ENCODE assay signal across 9 cellular contexts in genomic region chr15:99169769-99170311, GRCh38.
A peak's percentile ranks its signal among the peaks of the same experiment; 100 is the strongest.
DNase-seq lines count a peak whose midpoint lies in the region; ATAC-seq and TF ChIP-seq lines count a peak whose summit lies in the region.
"Had no signal": no experiment of that assay in that cellular context is flagged by ENCODE, and none has a peak within 500 bp of the region (broad histone marks: within the 10 kb centered on the region; RNA-seq: fewer than 3 reads in every experiment).

No MANE protein-coding gene starts in this region.

- intact Hi-C loops in heart right ventricle (cut with DNase I) (loop anchor here in 6 of 10 donors (1.0 to 10.0 kb wide), 7 partner anchors 22 to 63 kb away; partner anchors contain the start of gene SYNM (in 1 of the 6)), psoas muscle (cut with DNase I) (loop anchor here (5.0 kb wide), 4 partner anchors 33 to 68 kb away; no protein-coding TSS in a partner anchor)

- TF ChIP-seq CTCF in astrocyte of the cerebellum (IDR thresholded peaks at IDR 0.05; ENCODE audit: low read depth, low read length, missing control alignments), result no peak
- no peak for TF ChIP-seq CTCF in heart right ventricle (IDR thresholded peaks at IDR 0.05)
- no peak for TF ChIP-seq CTCF in psoas muscle (IDR thresholded peaks at IDR 0.05)

- H3K27me3 ChIP-seq in heart right ventricle, result no peaks in the 10 kb centered on the region
- H3K27me3 ChIP-seq in psoas muscle (ENCODE audit: insufficient read depth in 3 of 3, low read length in 2 of 3), result no peaks in the 10 kb centered on the region

- H3K27ac ChIP-seq in heart right ventricle (peak overlapping the region; percentile 41 to 85 (median 80)), psoas muscle (peak overlapping the region; percentile 94)

- H3K36me3 ChIP-seq in heart right ventricle (peaks cover 0 to 77% (median 0%) of the 10 kb centered on the region in 9 donors), psoas muscle (ENCODE audit: insufficient read depth in 1 of 2, low read depth in 1 of 2) (peaks cover 0 to 3% of the 10 kb centered on the region in 2 donors)

- in situ Hi-C loops in astrocyte of the cerebellum (cut with HindIII; ENCODE audit: low sequenced_read_pairs), result no loop called here

- H3K4me1 ChIP-seq in heart right ventricle, result peaks cover 5 to 64% (median 31%) of the 10 kb centered on the region in 9 donors
- H3K4me1 ChIP-seq in psoas muscle, result peaks cover 77% of the 10 kb centered on the region

- 39 to 53% methylated on average over 10 of the region's 10 CpGs for WGBS in heart right ventricle, 2 donors
- WGBS in psoas muscle, 3 donors, result 29 to 55% (median 31%) methylated on average over 10 of the region's 10 CpGs

- DNase-seq in AG20443 (ENCODE audit: low spot score), result peak; percentile 73
- DNase-seq in astrocyte of the cerebellum (ENCODE audit: low read depth), result peak; percentile 42
- DNase-seq in heart right ventricle, result no peak
- no peak for DNase-seq in psoas muscle
- DNase-seq in cerebellum (ENCODE audit: low spot score), result no peak
- no peak for DNase-seq in germinal center (ENCODE audit: low spot score)
- no peak for DNase-seq in erythroblast (lab: John Stamatoyannopoulos, UW)
- DNase-seq: NCI-H187 treated with DMSO at 0.1 percent for 48 hours had no signal

- ATAC-seq in heart right ventricle (peak in 7 of 8 donors; percentile 14 to 69 (median 48)), psoas muscle (peak in 2 of 4 donors; percentile 47 to 51), GM19035 (IDR thresholded peaks at IDR 0.05; ENCODE audit: unreplicated experiment) (no peak)

- TF ChIP-seq POLR2A in erythroblast (IDR thresholded peaks at IDR 0.05; ENCODE audit: low read length), result no peak

- H3K9me3 ChIP-seq in heart right ventricle (no peaks in the 10 kb centered on the region), psoas muscle (no peaks in the 10 kb centered on the region)

- H3K4me3 ChIP-seq in astrocyte of the cerebellum (ENCODE audit: low read depth, low read length) (no peak overlapping the region), heart right ventricle (no peak overlapping the region), psoas muscle (no peak overlapping the region)

Comparison
In these comparisons a context has a peak if more than half of its experiments do, and no peak if none do; other contexts are left out.
1. DNase-seq: peak in AG20443 (single experiment) and astrocyte of the cerebellum (single experiment); none in heart right ventricle (0 of 2), psoas muscle (0 of 2), cerebellum (single experiment), germinal center (single experiment) and erythroblast (0 of 2).